ENCODE assay signal across 10 cellular contexts in genomic region chr19:1935484-1936208, GRCh38. TPM values are rescaled to one million over a fixed set of nuclear protein-coding genes. Genes with fewer than 3 reads are reported as not detected.
DNase-seq lines count a peak whose midpoint lies in the region; ATAC-seq and TF ChIP-seq lines count a peak whose summit lies in the region.
"Had no signal": no experiment of that assay in that cellular context is flagged by ENCODE, and none has a peak within 500 bp of the region (broad histone marks: within the 10 kb centered on the region; RNA-seq: fewer than 3 reads in every experiment).

No MANE protein-coding gene starts in this region.

- no peak for ATAC-seq in left cardiac atrium
- ATAC-seq in left ventricle myocardium superior: no peak

- H3K27me3 Mint-ChIP-seq in type B pancreatic cell: no peaks in the 10 kb centered on the region

- no peaks in the 10 kb centered on the region for H3K9me3 Mint-ChIP-seq in type B pancreatic cell

- H3K27ac ChIP-seq in brain microvascular endothelial cell: no peak overlapping the region
- H3K27ac ChIP-seq: neutrophil had no signal

- DNase-seq in left cardiac atrium: peak; percentile 52
- no peak for DNase-seq in left ventricle myocardium superior
- DNase-seq in RKO (ENCODE audit: low spot score): peak; percentile 49
- DNase-seq in fibroblast of the aortic adventitia (ENCODE audit: low read depth): peak; percentile 43
- no peak for DNase-seq in type B pancreatic cell (ENCODE audit: extremely low spot score, unreplicated experiment)
- no peak for DNase-seq in DMS79 (lab: John Stamatoyannopoulos, UW)
- DNase-seq in brain microvascular endothelial cell: no peak
- DNase-seq in central memory CD4-positive, alpha-beta T cell: no peak
- DNase-seq: cortex of kidney had no signal

- TF ChIP-seq CTCF in fibroblast of the aortic adventitia (IDR thresholded peaks at IDR 0.05; ENCODE audit: insufficient read depth, low read length) (no peak), type B pancreatic cell (conservative IDR thresholded peaks at IDR 0.05) (no peak), brain microvascular endothelial cell (IDR thresholded peaks at IDR 0.05; ENCODE audit: low read depth, low read length, missing control alignments) (no peak)

- H3K4me3 ChIP-seq in fibroblast of the aortic adventitia (ENCODE audit: low read depth, low read length): no peak overlapping the region
- no peak overlapping the region for H3K4me3 ChIP-seq in brain microvascular endothelial cell (ENCODE audit: low read depth, low read length)

- H3K4me3 Mint-ChIP-seq in type B pancreatic cell: no peak overlapping the region

- H3K36me3 ChIP-seq in brain microvascular endothelial cell (replicated peaks): no peaks in the 10 kb centered on the region
- H3K36me3 ChIP-seq: neutrophil had no signal

- in situ Hi-C loops in brain microvascular endothelial cell (cut with HindIII; ENCODE audit: low pct_ligation_motif_present, low sequenced_read_pairs): loop anchor here (5.0 kb wide), 1 partner anchor 57 kb away; no protein-coding TSS in a partner anchor

- H3K27me3 ChIP-seq in brain microvascular endothelial cell (replicated peaks): no peaks in the 10 kb centered on the region

- H3K36me3 Mint-ChIP-seq in type B pancreatic cell: no peaks in the 10 kb centered on the region

- peak overlapping the region; percentile 11 for H3K27ac Mint-ChIP-seq in type B pancreatic cell

- intact Hi-C loops in left cardiac atrium (cut with DNase I): no loop called here
- intact Hi-C loops in left ventricle myocardium superior (cut with micrococcal nuclease): no loop called here

- peaks cover 7% of the 10 kb centered on the region for H3K4me1 Mint-ChIP-seq in type B pancreatic cell (ENCODE audit: unreplicated experiment)

RNA-seq across cellular contexts. Expression of gene CSNK1G2, which starts 5.3 kb away (rescaled TPM):
- total RNA-seq in left cardiac atrium (10 to 100 TPM; 28.0 to 34.6 TPM), left ventricle myocardium superior (27.9 TPM), fibroblast of the aortic adventitia (ENCODE audit: low replicate concordance) (29.6 and 47.5 TPM in 2 replicates), type B pancreatic cell (ENCODE audit: low replicate concordance) (68.9 and 71.6 TPM in 2 replicates)

RNA-seq across cellular contexts. Expression of gene ADAT3, which starts 30.4 kb away (rescaled TPM):
- total RNA-seq in left cardiac atrium (1 to 10 TPM; 2.3 to 3.0 TPM), left ventricle myocardium superior (2.0 TPM), fibroblast of the aortic adventitia (ENCODE audit: low replicate concordance) (2.6 and 4.2 TPM in 2 replicates), type B pancreatic cell (ENCODE audit: low replicate concordance) (12.1 and 13.9 TPM in 2 replicates)

RNA-seq across cellular contexts. Expression of gene SCAMP4, which starts 30.4 kb away (rescaled TPM):
- 10 to 100 TPM; 21.4 to 22.8 TPM for total RNA-seq in left cardiac atrium
- total RNA-seq in left ventricle myocardium superior: 16.4 TPM
- 51.6 and 59.3 TPM in 2 replicates for total RNA-seq in fibroblast of the aortic adventitia (ENCODE audit: low replicate concordance)
- total RNA-seq in type B pancreatic cell (ENCODE audit: low replicate concordance): 76.9 and 90.6 TPM in 2 replicates

RNA-seq across cellular contexts. Expression of gene ABHD17A, which starts 50.4 kb away (rescaled TPM):
- total RNA-seq in left cardiac atrium (10 to 100 TPM; 60.8 to 66.1 TPM), left ventricle myocardium superior (64.4 TPM), fibroblast of the aortic adventitia (ENCODE audit: low replicate concordance) (48.0 and 51.2 TPM in 2 replicates), type B pancreatic cell (ENCODE audit: low replicate concordance) (60.4 and 62.0 TPM in 2 replicates)

Comparison
In these comparisons a context has a peak if more than half of its experiments do, and no peak if none do; other contexts are left out.
1. DNase-seq: peak in left cardiac atrium (single experiment), RKO (single experiment) and fibroblast of the aortic adventitia (single experiment); none in left ventricle myocardium superior (single experiment), type B pancreatic cell (single experiment), DMS79 (single experiment), brain microvascular endothelial cell (single experiment) and central memory CD4-positive, alpha-beta T cell (single experiment).